Comparison of ENCODE assay signal across 1 cellular context in the genomic region with DNA sequence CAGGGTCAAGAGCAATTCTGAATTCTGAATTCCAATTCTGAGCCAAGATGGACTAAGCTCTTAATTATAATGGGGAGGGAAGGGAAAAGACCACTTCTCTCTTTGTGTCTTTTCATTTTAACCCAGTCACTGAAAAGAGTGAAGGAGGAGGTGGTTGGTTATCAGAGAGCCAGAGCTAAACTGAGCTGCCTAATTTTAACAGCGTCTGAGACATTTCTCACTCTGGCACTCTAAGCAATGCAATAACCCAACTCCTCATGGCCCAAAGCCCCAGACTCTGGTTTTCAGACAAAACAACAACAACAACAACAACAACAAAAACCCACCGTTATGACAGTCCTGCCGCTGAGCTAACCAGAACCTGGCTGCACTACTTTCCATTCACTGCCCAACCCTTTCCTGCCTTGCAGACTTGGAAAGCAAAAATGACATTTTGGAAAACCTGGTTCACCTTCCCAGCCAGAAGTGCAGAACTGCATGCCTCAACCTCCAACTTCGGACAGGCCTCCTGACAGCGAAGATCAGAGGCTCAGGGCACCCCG.
TF ChIP-seq lines count a peak whose summit lies in the region.

No MANE protein-coding gene starts in this region.

TF ChIP-seq in WTC11, 78 proteins besides CTCF, POLR2A, EP300 and RAD21 (continued from another document):
- TF ChIP-seq, protein P1, sequence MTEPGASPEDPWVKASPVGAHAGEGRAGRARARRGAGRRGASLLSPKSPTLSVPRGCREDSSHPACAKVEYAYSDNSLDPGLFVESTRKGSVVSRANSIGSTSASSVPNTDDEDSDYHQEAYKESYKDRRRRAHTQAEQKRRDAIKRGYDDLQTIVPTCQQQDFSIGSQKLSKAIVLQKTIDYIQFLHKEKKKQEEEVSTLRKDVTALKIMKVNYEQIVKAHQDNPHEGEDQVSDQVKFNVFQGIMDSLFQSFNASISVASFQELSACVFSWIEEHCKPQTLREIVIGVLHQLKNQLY (CRISPR knock-in tag; IDR thresholded peaks at IDR 0.05) = no peak
- TF ChIP-seq, protein P2, sequence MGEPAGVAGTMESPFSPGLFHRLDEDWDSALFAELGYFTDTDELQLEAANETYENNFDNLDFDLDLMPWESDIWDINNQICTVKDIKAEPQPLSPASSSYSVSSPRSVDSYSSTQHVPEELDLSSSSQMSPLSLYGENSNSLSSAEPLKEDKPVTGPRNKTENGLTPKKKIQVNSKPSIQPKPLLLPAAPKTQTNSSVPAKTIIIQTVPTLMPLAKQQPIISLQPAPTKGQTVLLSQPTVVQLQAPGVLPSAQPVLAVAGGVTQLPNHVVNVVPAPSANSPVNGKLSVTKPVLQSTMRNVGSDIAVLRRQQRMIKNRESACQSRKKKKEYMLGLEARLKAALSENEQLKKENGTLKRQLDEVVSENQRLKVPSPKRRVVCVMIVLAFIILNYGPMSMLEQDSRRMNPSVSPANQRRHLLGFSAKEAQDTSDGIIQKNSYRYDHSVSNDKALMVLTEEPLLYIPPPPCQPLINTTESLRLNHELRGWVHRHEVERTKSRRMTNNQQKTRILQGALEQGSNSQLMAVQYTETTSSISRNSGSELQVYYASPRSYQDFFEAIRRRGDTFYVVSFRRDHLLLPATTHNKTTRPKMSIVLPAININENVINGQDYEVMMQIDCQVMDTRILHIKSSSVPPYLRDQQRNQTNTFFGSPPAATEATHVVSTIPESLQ (CRISPR knock-in tag; IDR thresholded peaks at IDR 0.05) = no peak
- no peak for TF ChIP-seq SMAD4 (CRISPR knock-in tag; IDR thresholded peaks at IDR 0.05)
- TF ChIP-seq FOXJ3 (CRISPR knock-in tag; IDR thresholded peaks at IDR 0.05; ENCODE audit: borderline replicate concordance) = no peak
- no peak for TF ChIP-seq ETV6 (CRISPR knock-in tag; IDR thresholded peaks at IDR 0.05)
- no peak for TF ChIP-seq NR2C2 (CRISPR knock-in tag; IDR thresholded peaks at IDR 0.05)
- TF ChIP-seq FOXP1 (CRISPR knock-in tag; IDR thresholded peaks at IDR 0.05; ENCODE audit: borderline replicate concordance) = no peak
- TF ChIP-seq, protein P3, sequence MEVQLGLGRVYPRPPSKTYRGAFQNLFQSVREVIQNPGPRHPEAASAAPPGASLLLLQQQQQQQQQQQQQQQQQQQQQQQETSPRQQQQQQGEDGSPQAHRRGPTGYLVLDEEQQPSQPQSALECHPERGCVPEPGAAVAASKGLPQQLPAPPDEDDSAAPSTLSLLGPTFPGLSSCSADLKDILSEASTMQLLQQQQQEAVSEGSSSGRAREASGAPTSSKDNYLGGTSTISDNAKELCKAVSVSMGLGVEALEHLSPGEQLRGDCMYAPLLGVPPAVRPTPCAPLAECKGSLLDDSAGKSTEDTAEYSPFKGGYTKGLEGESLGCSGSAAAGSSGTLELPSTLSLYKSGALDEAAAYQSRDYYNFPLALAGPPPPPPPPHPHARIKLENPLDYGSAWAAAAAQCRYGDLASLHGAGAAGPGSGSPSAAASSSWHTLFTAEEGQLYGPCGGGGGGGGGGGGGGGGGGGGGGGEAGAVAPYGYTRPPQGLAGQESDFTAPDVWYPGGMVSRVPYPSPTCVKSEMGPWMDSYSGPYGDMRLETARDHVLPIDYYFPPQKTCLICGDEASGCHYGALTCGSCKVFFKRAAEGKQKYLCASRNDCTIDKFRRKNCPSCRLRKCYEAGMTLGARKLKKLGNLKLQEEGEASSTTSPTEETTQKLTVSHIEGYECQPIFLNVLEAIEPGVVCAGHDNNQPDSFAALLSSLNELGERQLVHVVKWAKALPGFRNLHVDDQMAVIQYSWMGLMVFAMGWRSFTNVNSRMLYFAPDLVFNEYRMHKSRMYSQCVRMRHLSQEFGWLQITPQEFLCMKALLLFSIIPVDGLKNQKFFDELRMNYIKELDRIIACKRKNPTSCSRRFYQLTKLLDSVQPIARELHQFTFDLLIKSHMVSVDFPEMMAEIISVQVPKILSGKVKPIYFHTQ (CRISPR knock-in tag; IDR thresholded peaks at IDR 0.05) = no peak
- TF ChIP-seq, protein P4, sequence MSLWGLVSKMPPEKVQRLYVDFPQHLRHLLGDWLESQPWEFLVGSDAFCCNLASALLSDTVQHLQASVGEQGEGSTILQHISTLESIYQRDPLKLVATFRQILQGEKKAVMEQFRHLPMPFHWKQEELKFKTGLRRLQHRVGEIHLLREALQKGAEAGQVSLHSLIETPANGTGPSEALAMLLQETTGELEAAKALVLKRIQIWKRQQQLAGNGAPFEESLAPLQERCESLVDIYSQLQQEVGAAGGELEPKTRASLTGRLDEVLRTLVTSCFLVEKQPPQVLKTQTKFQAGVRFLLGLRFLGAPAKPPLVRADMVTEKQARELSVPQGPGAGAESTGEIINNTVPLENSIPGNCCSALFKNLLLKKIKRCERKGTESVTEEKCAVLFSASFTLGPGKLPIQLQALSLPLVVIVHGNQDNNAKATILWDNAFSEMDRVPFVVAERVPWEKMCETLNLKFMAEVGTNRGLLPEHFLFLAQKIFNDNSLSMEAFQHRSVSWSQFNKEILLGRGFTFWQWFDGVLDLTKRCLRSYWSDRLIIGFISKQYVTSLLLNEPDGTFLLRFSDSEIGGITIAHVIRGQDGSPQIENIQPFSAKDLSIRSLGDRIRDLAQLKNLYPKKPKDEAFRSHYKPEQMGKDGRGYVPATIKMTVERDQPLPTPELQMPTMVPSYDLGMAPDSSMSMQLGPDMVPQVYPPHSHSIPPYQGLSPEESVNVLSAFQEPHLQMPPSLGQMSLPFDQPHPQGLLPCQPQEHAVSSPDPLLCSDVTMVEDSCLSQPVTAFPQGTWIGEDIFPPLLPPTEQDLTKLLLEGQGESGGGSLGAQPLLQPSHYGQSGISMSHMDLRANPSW (CRISPR knock-in tag; conservative IDR thresholded peaks at IDR 0.05; ENCODE audit: low read depth) = no peak
- no peak for TF ChIP-seq ESRRA (CRISPR knock-in tag; IDR thresholded peaks at IDR 0.05; ENCODE audit: borderline replicate concordance)
- TF ChIP-seq ATF1 (CRISPR knock-in tag; IDR thresholded peaks at IDR 0.05) = no peak
- TF ChIP-seq TEAD4 (CRISPR knock-in tag; IDR thresholded peaks at IDR 0.05) = no peak
- no peak for TF ChIP-seq OVOL2 (CRISPR knock-in tag; IDR thresholded peaks at IDR 0.05; ENCODE audit: borderline replicate concordance)
- TF ChIP-seq GABPB1 (CRISPR knock-in tag; IDR thresholded peaks at IDR 0.05) = no peak
- no peak for TF ChIP-seq ELF4 (CRISPR knock-in tag; IDR thresholded peaks at IDR 0.05; ENCODE audit: low read depth)
- TF ChIP-seq, protein P5, sequence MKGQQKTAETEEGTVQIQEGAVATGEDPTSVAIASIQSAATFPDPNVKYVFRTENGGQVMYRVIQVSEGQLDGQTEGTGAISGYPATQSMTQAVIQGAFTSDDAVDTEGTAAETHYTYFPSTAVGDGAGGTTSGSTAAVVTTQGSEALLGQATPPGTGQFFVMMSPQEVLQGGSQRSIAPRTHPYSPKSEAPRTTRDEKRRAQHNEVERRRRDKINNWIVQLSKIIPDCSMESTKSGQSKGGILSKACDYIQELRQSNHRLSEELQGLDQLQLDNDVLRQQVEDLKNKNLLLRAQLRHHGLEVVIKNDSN (CRISPR knock-in tag; IDR thresholded peaks at IDR 0.05) = no peak
- TF ChIP-seq ZNF317 (CRISPR knock-in tag; IDR thresholded peaks at IDR 0.05; ENCODE audit: borderline replicate concordance, low read depth) = no peak
